ENCODE assay signal across 9 cellular contexts in the genomic region with DNA sequence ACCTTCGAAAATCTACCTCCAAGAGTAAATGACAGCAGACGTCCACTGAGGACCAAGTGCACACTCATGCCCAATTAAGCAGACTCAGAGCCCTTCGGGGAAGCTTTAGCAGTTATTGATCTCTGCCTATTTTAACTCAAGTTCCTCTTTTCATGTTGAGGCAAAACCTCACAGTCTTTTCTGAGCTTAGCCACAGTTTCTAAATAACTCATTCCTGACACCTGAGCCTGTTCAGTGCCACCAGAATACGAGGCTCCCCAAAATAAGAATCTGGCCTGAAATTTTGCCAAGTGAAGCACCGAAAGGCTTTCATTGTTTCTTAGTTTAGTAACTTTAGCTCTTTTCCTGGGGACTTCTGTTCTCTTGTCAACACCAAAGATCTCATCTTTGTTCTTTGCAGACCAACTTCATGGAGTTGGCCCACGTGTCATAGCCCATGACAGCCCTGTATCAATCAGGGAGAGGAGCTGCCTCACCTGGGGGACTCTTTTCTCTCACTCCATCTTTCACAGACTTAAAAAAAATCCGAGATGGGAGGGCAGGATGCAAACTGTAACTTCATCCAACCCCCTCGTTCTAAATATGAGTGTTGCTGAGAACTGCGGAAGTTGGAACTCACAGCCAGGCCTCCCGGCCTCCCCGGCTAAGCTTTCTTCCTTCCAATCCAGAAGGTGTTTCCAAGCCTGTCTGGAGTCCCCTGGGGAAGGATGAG. TPM values are rescaled to one million over a fixed set of nuclear protein-coding genes. Genes with fewer than 3 reads are reported as not detected.
DNase-seq lines count a peak whose midpoint lies in the region; ATAC-seq and TF ChIP-seq lines count a peak whose summit lies in the region.
"Had no signal": no experiment of that assay in that cellular context is flagged by ENCODE, and none has a peak within 500 bp of the region (broad histone marks: within the 10 kb centered on the region; RNA-seq: fewer than 3 reads in every experiment).

No MANE protein-coding gene starts in this region.

- TF ChIP-seq CTCF in KMS-11 (conservative IDR thresholded peaks at IDR 0.05; ENCODE audit: low read depth, low read length) = no peak
- TF ChIP-seq CTCF in coronary artery (IDR thresholded peaks at IDR 0.05) = no peak
- TF ChIP-seq CTCF in body of pancreas (IDR thresholded peaks at IDR 0.05) = no peak

- intact Hi-C loops in body of pancreas (cut with DNase I) = no loop called here

- H3K27ac ChIP-seq in KMS-11 (peak overlapping the region; percentile 90), coronary artery (peak overlapping the region; percentile 59 to 81), body of pancreas (peak overlapping the region in 2 of 4 donors; percentile 56 to 73)
- H3K27ac ChIP-seq: cardiac muscle cell had no signal

- H3K4me1 ChIP-seq in KMS-11 (ENCODE audit: low read depth, poor library complexity, severe bottlenecking) = peaks cover 67% of the 10 kb centered on the region
- H3K4me1 ChIP-seq in body of pancreas = peaks cover 4% of the 10 kb centered on the region

- peak overlapping the region; percentile 44 for H3K9ac ChIP-seq in KMS-11

- peak; percentile 57 for DNase-seq in coronary artery (ENCODE audit: low spot score)
- no peak for DNase-seq in body of pancreas
- no peak for DNase-seq in ecto neural progenitor cell (ENCODE audit: low spot score)
- DNase-seq in T-helper 9 cell = no peak
- no peak for DNase-seq in iPS-NIHi7 (ENCODE audit: extremely low spot score)

- no peaks in the 10 kb centered on the region for H3K27me3 ChIP-seq in KMS-11 (ENCODE audit: insufficient read depth, low read depth)
- H3K27me3 ChIP-seq in body of pancreas = no peaks in the 10 kb centered on the region
- H3K27me3 ChIP-seq: cardiac muscle cell had no signal

- peak overlapping the region; percentile 48 for H2AFZ ChIP-seq in KMS-11 (ENCODE audit: low read depth)

- H3K4me2 ChIP-seq in KMS-11 = peak overlapping the region; percentile 94

- ATAC-seq in GM18498 (IDR thresholded peaks at IDR 0.05; ENCODE audit: unreplicated experiment) = peak; percentile 50
- ATAC-seq in GM21515 (IDR thresholded peaks at IDR 0.05; ENCODE audit: unreplicated experiment) = peak; percentile 39
- no peak for ATAC-seq in body of pancreas

- 53 to 58% methylated on average over 11 of the region's 11 CpGs for WGBS in body of pancreas, 2 donors

- no peaks in the 10 kb centered on the region for H3K9me3 ChIP-seq in body of pancreas

- H4K20me1 ChIP-seq in KMS-11 (ENCODE audit: insufficient read depth) = no peaks in the 10 kb centered on the region

- TF ChIP-seq POLR2A in body of pancreas (IDR thresholded peaks at IDR 0.05) = no peak

- H3K36me3 ChIP-seq in KMS-11 (ENCODE audit: insufficient read depth) = no peaks in the 10 kb centered on the region
- no peaks in the 10 kb centered on the region for H3K36me3 ChIP-seq in body of pancreas (replicated peaks in 1 of 2; ENCODE audit: insufficient read depth in 1 of 2, low read depth in 2 of 2)
- H3K36me3 ChIP-seq: cardiac muscle cell had no signal

- H3K79me2 ChIP-seq in KMS-11 (ENCODE audit: insufficient read depth, low read depth) = 0 out of 2 replicates have a peak, but pooled peaks cover 12% of the 10 kb centered on the region

- no peak overlapping the region for H3K4me3 ChIP-seq in KMS-11 (IDR thresholded peaks at IDR 0.05; ENCODE audit: insufficient read depth, low read depth, low read length)
- no peak overlapping the region for H3K4me3 ChIP-seq in coronary artery
- no peak overlapping the region for H3K4me3 ChIP-seq in body of pancreas
- H3K4me3 ChIP-seq: cardiac muscle cell had no signal

RNA-seq across cellular contexts. Expression of gene INPP5D, which starts 22.2 kb away (rescaled TPM):
- total RNA-seq in body of pancreas = 1 to 10 TPM in 1 of 2 donors, under 1 TPM in 1; 0.99 to 8.8 TPM

RNA-seq across cellular contexts. Expression of gene NEU2, which starts 49.9 kb away (rescaled TPM):
- not detected for total RNA-seq in body of pancreas
- total RNA-seq: cardiac muscle cell had no signal
